Comparison of ENCODE assay signal across 1 cellular context in genomic region chr5:141816598-141817399, GRCh38.
TF ChIP-seq lines count a peak whose summit lies in the region.

No MANE protein-coding gene starts in this region.

TF ChIP-seq in GM23338, 12 proteins besides CTCF, POLR2A, EP300 and RAD21 (continued from another document):
- TF ChIP-seq ETS1 (IDR thresholded peaks at IDR 0.05) (peak; percentile 83), NANOG (IDR thresholded peaks at IDR 0.05; ENCODE audit: borderline replicate concordance) (peak; percentile 97), ZNF114 (CRISPR knock-in tag; IDR thresholded peaks at IDR 0.05) (no peak)
